1 cellular context compared by ENCODE assay signal in genomic region chr14:23561873-23562821, GRCh38.
A peak's percentile ranks its signal among the peaks of the same experiment; 100 is the strongest.
TF ChIP-seq lines count a peak whose summit lies in the region.

No MANE protein-coding gene starts in this region.

TF ChIP-seq in HepG2, 621 proteins besides CTCF, POLR2A, EP300 and RAD21 (continued from another document and continues in another):
- TF ChIP-seq EED (CRISPR knock-in tag; IDR thresholded peaks at IDR 0.05) (0 out of 2 replicates have a peak, but pooled peaks have one; percentile 17), SMAD9 (CRISPR knock-in tag; IDR thresholded peaks at IDR 0.05) (no peak), ZNF33B (CRISPR knock-in tag; IDR thresholded peaks at IDR 0.05) (no peak), BORCS8-MEF2B (CRISPR knock-in tag; IDR thresholded peaks at IDR 0.05) (peak; percentile 52; the same call in 1 of the 2 replicates), AKAP8 (CRISPR knock-in tag; IDR thresholded peaks at IDR 0.05) (peak; percentile 67; the same call in 1 of the 2 replicates), ZKSCAN5 (CRISPR knock-in tag; IDR thresholded peaks at IDR 0.05) (0 out of 2 replicates have a peak, but pooled peaks have one; percentile 57), ZNF839 (CRISPR knock-in tag; IDR thresholded peaks at IDR 0.05; ENCODE audit: borderline replicate concordance) (0 out of 2 replicates have a peak, but pooled peaks have one; percentile 56), PRDM10 (CRISPR knock-in tag; IDR thresholded peaks at IDR 0.05; ENCODE audit: low read depth) (no peak), MAF1 (CRISPR knock-in tag; IDR thresholded peaks at IDR 0.05; ENCODE audit: borderline replicate concordance) (no peak), SMAD1 (CRISPR knock-in tag; IDR thresholded peaks at IDR 0.05; ENCODE audit: borderline replicate concordance, low read depth) (peak; percentile 49; the same call in 1 of the 2 replicates), ZNF232 (CRISPR knock-in tag; IDR thresholded peaks at IDR 0.05; ENCODE audit: borderline replicate concordance) (0 out of 2 replicates have a peak, but pooled peaks have one; percentile 34), ZNF337 (CRISPR knock-in tag; IDR thresholded peaks at IDR 0.05; ENCODE audit: borderline replicate concordance, low read depth) (no peak), KLF13 (CRISPR knock-in tag; IDR thresholded peaks at IDR 0.05) (peak; percentile 78; the same call in 1 of the 2 replicates), ZNF501 (CRISPR knock-in tag; IDR thresholded peaks at IDR 0.05) (peak; percentile 76; the same call in 1 of the 2 replicates), MYC (CRISPR knock-in tag; IDR thresholded peaks at IDR 0.05; ENCODE audit: borderline replicate concordance) (peak; percentile 39; the same call in 1 of the 2 replicates), POLR2G (IDR thresholded peaks at IDR 0.05; ENCODE audit: low read depth, low read length) (peak; percentile 5; the same call in 1 of the 2 replicates), ZNF619 (CRISPR knock-in tag; IDR thresholded peaks at IDR 0.05) (peak; percentile 88; the same call in 1 of the 2 replicates), ZNF788 (CRISPR knock-in tag; IDR thresholded peaks at IDR 0.05; ENCODE audit: borderline replicate concordance) (0 out of 2 replicates have a peak, but pooled peaks have one; percentile 11), ZNF883 (CRISPR knock-in tag; IDR thresholded peaks at IDR 0.05; ENCODE audit: not compliant biosample characterization) (peak; percentile 52), ZNF687 (CRISPR knock-in tag; IDR thresholded peaks at IDR 0.05) (0 out of 2 replicates have a peak, but pooled peaks have one; percentile 32)
- TF ChIP-seq, protein P1, sequence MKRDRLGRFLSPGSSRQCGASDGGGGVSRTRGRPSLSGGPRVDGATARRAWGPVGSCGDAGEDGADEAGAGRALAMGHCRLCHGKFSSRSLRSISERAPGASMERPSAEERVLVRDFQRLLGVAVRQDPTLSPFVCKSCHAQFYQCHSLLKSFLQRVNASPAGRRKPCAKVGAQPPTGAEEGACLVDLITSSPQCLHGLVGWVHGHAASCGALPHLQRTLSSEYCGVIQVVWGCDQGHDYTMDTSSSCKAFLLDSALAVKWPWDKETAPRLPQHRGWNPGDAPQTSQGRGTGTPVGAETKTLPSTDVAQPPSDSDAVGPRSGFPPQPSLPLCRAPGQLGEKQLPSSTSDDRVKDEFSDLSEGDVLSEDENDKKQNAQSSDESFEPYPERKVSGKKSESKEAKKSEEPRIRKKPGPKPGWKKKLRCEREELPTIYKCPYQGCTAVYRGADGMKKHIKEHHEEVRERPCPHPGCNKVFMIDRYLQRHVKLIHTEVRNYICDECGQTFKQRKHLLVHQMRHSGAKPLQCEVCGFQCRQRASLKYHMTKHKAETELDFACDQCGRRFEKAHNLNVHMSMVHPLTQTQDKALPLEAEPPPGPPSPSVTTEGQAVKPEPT (CRISPR knock-in tag; IDR thresholded peaks at IDR 0.05; ENCODE audit: low read depth) = peak; percentile 38; the same call in 1 of the 2 replicates
- TF ChIP-seq, protein P2, sequence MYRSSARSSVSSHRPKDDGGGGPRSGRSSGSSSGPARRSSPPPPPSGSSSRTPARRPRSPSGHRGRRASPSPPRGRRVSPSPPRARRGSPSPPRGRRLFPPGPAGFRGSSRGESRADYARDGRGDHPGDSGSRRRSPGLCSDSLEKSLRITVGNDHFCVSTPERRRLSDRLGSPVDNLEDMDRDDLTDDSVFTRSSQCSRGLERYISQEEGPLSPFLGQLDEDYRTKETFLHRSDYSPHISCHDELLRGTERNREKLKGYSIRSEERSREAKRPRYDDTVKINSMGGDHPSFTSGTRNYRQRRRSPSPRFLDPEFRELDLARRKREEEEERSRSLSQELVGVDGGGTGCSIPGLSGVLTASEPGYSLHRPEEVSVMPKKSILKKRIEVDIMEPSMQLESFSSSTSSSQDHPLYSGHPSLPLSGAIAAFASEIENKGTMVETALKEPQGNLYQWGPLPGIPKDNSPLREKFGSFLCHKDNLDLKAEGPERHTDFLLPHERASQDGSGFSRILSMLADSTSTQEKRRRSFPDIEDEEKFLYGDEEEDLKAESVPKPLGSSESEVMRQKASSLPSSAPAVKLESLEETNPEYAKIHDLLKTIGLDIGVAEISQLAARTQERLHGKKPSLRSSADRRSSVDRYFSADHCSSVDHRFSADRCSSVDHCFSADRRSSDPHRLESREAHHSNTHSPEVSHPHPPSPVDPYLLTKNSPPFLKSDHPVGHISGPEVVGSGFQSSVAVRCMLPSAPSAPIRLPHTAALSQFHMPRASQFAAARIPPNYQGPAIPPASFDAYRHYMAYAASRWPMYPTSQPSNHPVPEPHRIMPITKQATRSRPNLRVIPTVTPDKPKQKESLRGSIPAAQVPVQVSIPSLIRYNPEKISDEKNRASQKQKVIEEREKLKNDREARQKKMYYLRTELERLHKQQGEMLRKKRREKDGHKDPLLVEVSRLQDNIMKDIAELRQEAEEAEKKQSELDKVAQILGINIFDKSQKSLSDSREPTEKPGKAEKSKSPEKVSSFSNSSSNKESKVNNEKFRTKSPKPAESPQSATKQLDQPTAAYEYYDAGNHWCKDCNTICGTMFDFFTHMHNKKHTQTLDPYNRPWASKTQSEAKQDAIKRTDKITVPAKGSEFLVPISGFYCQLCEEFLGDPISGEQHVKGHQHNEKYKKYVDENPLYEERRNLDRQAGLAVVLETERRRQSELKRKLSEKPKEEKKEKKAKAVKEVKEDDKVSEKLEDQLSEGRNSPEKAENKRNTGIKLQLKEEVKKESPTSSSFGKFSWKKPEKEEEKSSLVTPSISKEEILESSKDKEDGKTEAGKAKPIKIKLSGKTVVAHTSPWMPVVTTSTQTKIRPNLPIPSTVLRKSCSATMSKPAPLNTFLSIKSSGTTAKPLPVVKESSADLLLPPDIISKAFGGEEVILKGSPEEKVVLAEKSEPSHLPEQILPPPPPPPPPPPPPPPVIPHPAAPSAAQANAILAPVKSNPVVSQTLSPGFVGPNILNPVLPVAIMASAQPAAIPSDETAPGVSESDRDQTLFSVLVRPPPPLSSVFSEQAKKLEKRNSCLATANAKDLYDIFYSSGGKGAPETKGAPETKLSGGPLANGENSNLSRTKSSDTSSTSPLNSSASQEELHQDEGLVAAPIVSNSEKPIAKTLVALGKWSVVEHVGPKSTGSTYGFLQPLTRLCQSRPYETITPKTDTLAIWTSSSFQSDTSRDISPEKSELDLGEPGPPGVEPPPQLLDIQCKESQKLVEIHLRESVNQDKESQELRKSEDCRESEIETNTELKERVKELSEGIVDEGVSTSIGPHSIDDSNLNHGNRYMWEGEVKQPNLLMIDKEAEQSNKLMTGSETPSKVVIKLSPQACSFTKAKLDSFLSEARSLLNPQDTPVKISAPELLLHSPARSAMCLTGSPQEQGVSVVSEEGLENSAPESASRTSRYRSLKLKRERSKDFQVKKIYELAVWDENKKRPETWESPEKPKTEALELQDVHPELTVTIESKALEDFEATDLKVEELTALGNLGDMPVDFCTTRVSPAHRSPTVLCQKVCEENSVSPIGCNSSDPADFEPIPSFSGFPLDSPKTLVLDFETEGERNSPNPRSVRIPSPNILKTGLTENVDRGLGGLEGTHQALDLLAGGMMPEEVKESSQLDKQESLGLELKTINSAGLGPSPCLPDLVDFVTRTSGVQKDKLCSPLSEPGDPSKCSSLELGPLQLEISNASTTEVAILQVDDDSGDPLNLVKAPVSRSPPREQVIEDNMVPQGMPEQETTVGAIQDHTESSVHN (CRISPR knock-in tag; IDR thresholded peaks at IDR 0.05) = peak; percentile 45; the same call in 1 of the 2 replicates
- TF ChIP-seq, protein P3, sequence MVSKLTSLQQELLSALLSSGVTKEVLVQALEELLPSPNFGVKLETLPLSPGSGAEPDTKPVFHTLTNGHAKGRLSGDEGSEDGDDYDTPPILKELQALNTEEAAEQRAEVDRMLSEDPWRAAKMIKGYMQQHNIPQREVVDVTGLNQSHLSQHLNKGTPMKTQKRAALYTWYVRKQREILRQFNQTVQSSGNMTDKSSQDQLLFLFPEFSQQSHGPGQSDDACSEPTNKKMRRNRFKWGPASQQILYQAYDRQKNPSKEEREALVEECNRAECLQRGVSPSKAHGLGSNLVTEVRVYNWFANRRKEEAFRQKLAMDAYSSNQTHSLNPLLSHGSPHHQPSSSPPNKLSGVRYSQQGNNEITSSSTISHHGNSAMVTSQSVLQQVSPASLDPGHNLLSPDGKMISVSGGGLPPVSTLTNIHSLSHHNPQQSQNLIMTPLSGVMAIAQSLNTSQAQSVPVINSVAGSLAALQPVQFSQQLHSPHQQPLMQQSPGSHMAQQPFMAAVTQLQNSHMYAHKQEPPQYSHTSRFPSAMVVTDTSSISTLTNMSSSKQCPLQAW (CRISPR knock-in tag; IDR thresholded peaks at IDR 0.05) = peak; percentile 47
- TF ChIP-seq, protein P4, sequence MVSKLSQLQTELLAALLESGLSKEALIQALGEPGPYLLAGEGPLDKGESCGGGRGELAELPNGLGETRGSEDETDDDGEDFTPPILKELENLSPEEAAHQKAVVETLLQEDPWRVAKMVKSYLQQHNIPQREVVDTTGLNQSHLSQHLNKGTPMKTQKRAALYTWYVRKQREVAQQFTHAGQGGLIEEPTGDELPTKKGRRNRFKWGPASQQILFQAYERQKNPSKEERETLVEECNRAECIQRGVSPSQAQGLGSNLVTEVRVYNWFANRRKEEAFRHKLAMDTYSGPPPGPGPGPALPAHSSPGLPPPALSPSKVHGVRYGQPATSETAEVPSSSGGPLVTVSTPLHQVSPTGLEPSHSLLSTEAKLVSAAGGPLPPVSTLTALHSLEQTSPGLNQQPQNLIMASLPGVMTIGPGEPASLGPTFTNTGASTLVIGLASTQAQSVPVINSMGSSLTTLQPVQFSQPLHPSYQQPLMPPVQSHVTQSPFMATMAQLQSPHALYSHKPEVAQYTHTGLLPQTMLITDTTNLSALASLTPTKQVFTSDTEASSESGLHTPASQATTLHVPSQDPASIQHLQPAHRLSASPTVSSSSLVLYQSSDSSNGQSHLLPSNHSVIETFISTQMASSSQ (IDR thresholded peaks at IDR 0.05; ENCODE audit: low read depth) = no peak
- TF ChIP-seq, protein P4 (CRISPR knock-in tag; IDR thresholded peaks at IDR 0.05; ENCODE audit: borderline replicate concordance) = 0 out of 2 replicates have a peak, but pooled peaks have one; percentile 50
